1 cellular context compared by ENCODE assay signal in the genomic region with DNA sequence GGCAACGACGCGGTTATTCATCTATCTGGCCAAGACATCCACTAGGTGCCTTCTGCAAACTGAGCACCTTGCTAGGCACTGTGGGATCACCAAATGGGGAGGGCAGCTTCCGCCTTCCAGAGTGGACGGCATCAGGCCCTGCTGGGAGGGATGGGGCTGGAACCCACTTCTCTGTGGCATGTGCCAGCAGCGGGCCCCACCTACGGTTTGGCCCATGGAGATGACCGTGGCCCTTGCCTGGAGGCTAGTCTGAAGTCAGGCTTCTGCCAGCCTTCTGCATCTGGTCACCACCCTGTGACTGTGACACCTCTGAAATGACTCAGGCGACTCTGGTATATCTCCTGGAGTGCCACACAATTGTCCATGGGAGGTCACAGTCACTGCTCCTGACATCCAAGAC.
TF ChIP-seq lines count a peak whose summit lies in the region.

No MANE protein-coding gene starts in this region.

TF ChIP-seq in K562, 482 proteins besides CTCF, POLR2A, EP300 and RAD21:
- TF ChIP-seq, protein P1, sequence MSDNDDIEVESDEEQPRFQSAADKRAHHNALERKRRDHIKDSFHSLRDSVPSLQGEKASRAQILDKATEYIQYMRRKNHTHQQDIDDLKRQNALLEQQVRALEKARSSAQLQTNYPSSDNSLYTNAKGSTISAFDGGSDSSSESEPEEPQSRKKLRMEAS (CRISPR knock-in tag; IDR thresholded peaks at IDR 0.05): peak; percentile 14; the same call in 1 of the 2 replicates
- peak; percentile 29; the same call in 1 of the 2 replicates for TF ChIP-seq POLR2G (IDR thresholded peaks at IDR 0.05; ENCODE audit: low read depth, low read length)
- no peak for TF ChIP-seq SMARCA4 (IDR thresholded peaks at IDR 0.05)
